In the genomic region with DNA sequence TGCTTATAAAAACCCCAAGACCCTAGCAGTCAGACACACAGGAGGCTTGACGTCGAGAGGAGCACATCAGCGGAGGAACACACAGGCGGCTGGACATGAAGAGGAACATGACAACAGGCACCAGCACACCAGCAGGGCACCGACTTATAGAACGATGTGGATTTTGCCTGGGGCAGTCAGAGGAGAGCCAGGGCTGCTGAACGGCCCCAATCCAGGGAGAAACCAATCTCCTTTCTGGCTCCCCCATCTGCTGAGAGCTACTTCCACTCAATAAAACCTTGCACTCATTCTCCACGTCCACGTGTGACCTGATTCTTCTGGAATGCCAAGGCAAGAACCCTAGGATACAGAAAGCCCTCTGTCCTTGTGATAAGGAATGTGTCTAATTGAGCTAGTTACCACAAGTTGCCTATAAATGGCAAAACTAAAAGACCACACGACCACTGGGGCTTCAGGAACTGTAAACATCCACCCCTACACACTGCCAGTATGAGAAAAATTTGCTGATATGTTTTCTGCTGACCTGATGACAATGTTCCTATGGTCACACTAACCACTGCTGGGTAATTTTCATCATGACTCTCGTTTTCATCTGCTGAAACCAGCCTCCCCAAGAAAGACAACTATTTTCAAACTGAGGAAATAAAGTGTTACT, we compare ENCODE assay signal across 19 cellular contexts. TPM values are rescaled to one million over a fixed set of nuclear protein-coding genes. Genes with fewer than 3 reads are reported as not detected.
DNase-seq lines count a peak whose midpoint lies in the region; ATAC-seq, FAIRE-seq and TF ChIP-seq lines count a peak whose summit lies in the region.
"Had no signal": no experiment of that assay in that cellular context is flagged by ENCODE, and none has a peak within 500 bp of the region (broad histone marks: within the 10 kb centered on the region; RNA-seq: fewer than 3 reads in every experiment).

No MANE protein-coding gene starts in this region.

- 0% methylated on average over 11 of the region's 11 CpGs for whole genome bisulfite sequencing in K562 (ENCODE audit: insufficient coverage, low coverage, missing lambda C conversion rate)

- no peak for FAIRE-seq in K562 (lab: Jason Lieb, UNC)

- H2AFZ ChIP-seq in K562 (ENCODE audit: low read depth, low read length), result no peak overlapping the region

- H3K9ac ChIP-seq in K562 (ENCODE audit: insufficient read depth in 1 of 2, low read depth in 2 of 2, low read length in 2 of 2), result no peak overlapping the region; a peak in 1 of 4 replicates

- DNase-seq in activated T-cell treated with anti-CD3 and anti-CD28 coated beads, Interleukin-2, amount 50 U/mL, for 24 hours, result no peak
- DNase-seq in activated T-cell treated with anti-CD3 and anti-CD28 coated beads, Interleukin-2, amount 50 U/mL, for 4 hours, result no peak
- DNase-seq in RPMI8226, result peak; percentile 30
- no peak for DNase-seq in K562 (ENCODE audit: extremely low read depth in 1 of 4, low spot score in 3 of 4)
- DNase-seq in ureter (ENCODE audit: low spot score), result no peak
- no peak for DNase-seq in dermis blood vessel endothelial cell
- no peak for DNase-seq in NCI-H1930 (lab: John Stamatoyannopoulos, UW)
- DNase-seq: activated CD4-positive, CD25-positive, alpha-beta regulatory T cell treated with anti-CD3 and anti-CD28 coated beads, Interleukin-2, amount 50 U/mL, for 72 hours; aorta; CD4-positive, CD25-positive, alpha-beta regulatory T cell; DMS153; NCI-H1105; NCI-H510A treated with DMSO at 0.1 percent for 48 hours; T1000; testis had no signal

- no peaks in the 10 kb centered on the region; a peak in 1 of 5 replicates for H3K4me1 ChIP-seq in K562 (replicated peaks in 1 of 2; ENCODE audit: control insufficient read depth in 2 of 2, insufficient read depth in 2 of 2, low read length in 2 of 2)
- H3K4me1 ChIP-seq: gastroesophageal sphincter, testis had no signal

- no peaks in the 10 kb centered on the region for H4K20me1 ChIP-seq in K562 (replicated peaks; ENCODE audit: control insufficient read depth, insufficient read depth, low read length)

- BruUV-seq in K562 (replicated peaks; lab: Mats Ljungman, UMichigan), result no TSS peak

- peaks cover 2 to 20% of the 10 kb centered on the region in 2 experiments for H3K27me3 ChIP-seq in K562 (ENCODE audit: control insufficient read depth in 2 of 2, insufficient read depth in 2 of 2, low read length in 2 of 2)
- H3K27me3 ChIP-seq: testis had no signal

- no peak overlapping the region for H3K4me3 ChIP-seq in K562
- H3K4me3 ChIP-seq: gastroesophageal sphincter, testis had no signal

- no peaks in the 10 kb centered on the region for H3K9me3 ChIP-seq in K562 (replicated peaks; ENCODE audit: control insufficient read depth, insufficient read depth, low read depth, low read length)
- H3K9me3 ChIP-seq: testis had no signal

- H3K4me3 Mint-ChIP-seq in activated T-cell treated with anti-CD3 and anti-CD28 coated beads, Interleukin-2, amount 50 U/mL, for 24 hours, result no peak overlapping the region
- no peak overlapping the region for H3K4me3 Mint-ChIP-seq in activated T-cell treated with anti-CD3 and anti-CD28 coated beads, Interleukin-2, amount 50 U/mL, for 4 hours
- H3K4me3 Mint-ChIP-seq in stimulated activated naive CD8-positive, alpha-beta T cell treated with anti-CD3 and anti-CD28 coated beads, Interleukin-15, Interleukin-2, amounts not matched to agents 100 ng/mL and 50 ng/mL, for 24 hours, result no peak overlapping the region
- H3K4me3 Mint-ChIP-seq: CD4-positive, CD25-positive, alpha-beta regulatory T cell; neural crest cell had no signal

- no peak for TF ChIP-seq EP300 in K562 (IDR thresholded peaks at IDR 0.05; ENCODE audit: low read length)

- no peak for TF ChIP-seq RAD21 in K562 (CRISPR knock-in tag; conservative IDR thresholded peaks at IDR 0.05 in 1 of 2, IDR thresholded peaks at IDR 0.05 in 1 of 2)

- H3K79me2 ChIP-seq in K562 (ENCODE audit: control insufficient read depth, insufficient read depth, low read length), result no peaks in the 10 kb centered on the region

- no peak for TF ChIP-seq POLR2A in K562 (conservative IDR thresholded peaks at IDR 0.05)

- no peak overlapping the region for H3K4me2 ChIP-seq in K562 (ENCODE audit: insufficient read depth, low read length)

- CTCF ChIA-PET in K562 (lab: Yijun Ruan, JAX; ENCODE audit: low intra/inter-chr PET ratio), result no interaction called here

- no peaks in the 10 kb centered on the region for H3K9me1 ChIP-seq in K562 (ENCODE audit: control insufficient read depth, insufficient read depth, low read length)

- POLR2A ChIA-PET in K562 (lab: Yijun Ruan, JAX), result no interaction called here

- intact Hi-C loops in K562 (cut with micrococcal nuclease), result no loop called here

- H3K27me3 Mint-ChIP-seq in activated T-cell treated with anti-CD3 and anti-CD28 coated beads, Interleukin-2, amount 50 U/mL, for 24 hours, result no peaks in the 10 kb centered on the region
- no peaks in the 10 kb centered on the region for H3K27me3 Mint-ChIP-seq in activated T-cell treated with anti-CD3 and anti-CD28 coated beads, Interleukin-2, amount 50 U/mL, for 4 hours (ENCODE audit: low read depth)
- H3K27me3 Mint-ChIP-seq in stimulated activated naive CD8-positive, alpha-beta T cell treated with anti-CD3 and anti-CD28 coated beads, Interleukin-15, Interleukin-2, amounts not matched to agents 100 ng/mL and 50 ng/mL, for 24 hours, result no peaks in the 10 kb centered on the region

- H3K9me3 Mint-ChIP-seq in activated T-cell treated with anti-CD3 and anti-CD28 coated beads, Interleukin-2, amount 50 U/mL, for 24 hours, result peaks cover 4% of the 10 kb centered on the region
- H3K9me3 Mint-ChIP-seq in activated T-cell treated with anti-CD3 and anti-CD28 coated beads, Interleukin-2, amount 50 U/mL, for 4 hours, result no peaks in the 10 kb centered on the region
- no peaks in the 10 kb centered on the region for H3K9me3 Mint-ChIP-seq in stimulated activated naive CD8-positive, alpha-beta T cell treated with anti-CD3 and anti-CD28 coated beads, Interleukin-15, Interleukin-2, amounts not matched to agents 100 ng/mL and 50 ng/mL, for 24 hours
- H3K9me3 Mint-ChIP-seq: CD4-positive, CD25-positive, alpha-beta regulatory T cell had no signal

- in situ Hi-C loops in K562 (cut with MboI), result no loop called here

- peak overlapping the region; percentile 49 for H3K27ac Mint-ChIP-seq in activated T-cell treated with anti-CD3 and anti-CD28 coated beads, Interleukin-2, amount 50 U/mL, for 24 hours
- H3K27ac Mint-ChIP-seq in stimulated activated naive CD8-positive, alpha-beta T cell treated with anti-CD3 and anti-CD28 coated beads, Interleukin-15, Interleukin-2, amounts not matched to agents 100 ng/mL and 50 ng/mL, for 24 hours, result peak overlapping the region; percentile 67

- TF ChIP-seq CTCF in K562 (IDR thresholded peaks at IDR 0.05 in 2 of 3, conservative IDR thresholded peaks at IDR 0.05 in 1 of 3; ENCODE audit: insufficient read depth in 2 of 3, low read depth in 1 of 3, low read length in 3 of 3), result no peak

- H3K36me3 Mint-ChIP-seq in activated T-cell treated with anti-CD3 and anti-CD28 coated beads, Interleukin-2, amount 50 U/mL, for 24 hours (ENCODE audit: low read depth), result peaks cover 23% of the 10 kb centered on the region
- peaks cover 4% of the 10 kb centered on the region for H3K36me3 Mint-ChIP-seq in activated T-cell treated with anti-CD3 and anti-CD28 coated beads, Interleukin-2, amount 50 U/mL, for 4 hours (ENCODE audit: insufficient read depth)
- no peaks in the 10 kb centered on the region for H3K36me3 Mint-ChIP-seq in stimulated activated naive CD8-positive, alpha-beta T cell treated with anti-CD3 and anti-CD28 coated beads, Interleukin-15, Interleukin-2, amounts not matched to agents 100 ng/mL and 50 ng/mL, for 24 hours (ENCODE audit: low read depth)
- H3K36me3 Mint-ChIP-seq: CD4-positive, CD25-positive, alpha-beta regulatory T cell had no signal

- no peak for ATAC-seq in activated T-cell treated with anti-CD3 and anti-CD28 coated beads, Interleukin-2, amount 50 U/mL, for 4 hours
- ATAC-seq in K562, result no peak
- ATAC-seq: gastroesophageal sphincter, left lobe of liver had no signal

- no peaks in the 10 kb centered on the region for H3K36me3 ChIP-seq in K562 (ENCODE audit: control insufficient read depth, insufficient read depth, low read length)
- H3K36me3 ChIP-seq: gastroesophageal sphincter had no signal

- H3K4me1 Mint-ChIP-seq in activated T-cell treated with anti-CD3 and anti-CD28 coated beads, Interleukin-2, amount 50 U/mL, for 24 hours (ENCODE audit: low read depth), result peaks cover 74% of the 10 kb centered on the region
- peaks cover 55% of the 10 kb centered on the region for H3K4me1 Mint-ChIP-seq in activated T-cell treated with anti-CD3 and anti-CD28 coated beads, Interleukin-2, amount 50 U/mL, for 4 hours (ENCODE audit: low read depth)
- H3K4me1 Mint-ChIP-seq in stimulated activated naive CD8-positive, alpha-beta T cell treated with anti-CD3 and anti-CD28 coated beads, Interleukin-15, Interleukin-2, amounts not matched to agents 100 ng/mL and 50 ng/mL, for 24 hours (ENCODE audit: low read depth), result peaks cover 65% of the 10 kb centered on the region
- H3K4me1 Mint-ChIP-seq: neural crest cell had no signal

- H3K27ac ChIP-seq in K562 (ENCODE audit: extremely low read depth, low read depth, low read length), result no peak overlapping the region
- H3K27ac ChIP-seq: gastroesophageal sphincter, testis had no signal

TF ChIP-seq in K562, 482 proteins besides CTCF, POLR2A, EP300 and RAD21 (continues in another document):
- TF ChIP-seq HDAC8 (tag; IDR thresholded peaks at IDR 0.05), result no peak
- TF ChIP-seq ZNF146 (CRISPR knock-in tag; IDR thresholded peaks at IDR 0.05; ENCODE audit: unreplicated experiment), result no peak

RNA-seq across cellular contexts. Expression of a gene that starts 35.8 kb away (rescaled TPM):
- total RNA-seq in activated T-cell treated with anti-CD3 and anti-CD28 coated beads, Interleukin-2, amount 50 U/mL, for 4 hours, result 10 to 100 TPM in 2 of 3 donors, 1 to 10 TPM in 1; 6.1 to 12.9 (median 11.0) TPM
- total RNA-seq in K562 (2011; cell fraction: chromatin; rRNA removed; ENCODE audit: low replicate concordance), result not detected in 2 replicates
- total RNA-seq in K562 (2011; cell fraction: nucleolus; rRNA removed), result not detected in 2 replicates
- total RNA-seq in K562 (2011; cell fraction: nucleoplasm; rRNA removed), result not detected in 2 replicates
- total RNA-seq in K562 (2014; rRNA removed) (0.12 and 0.14 TPM in 2 replicates), K562 (2014; rRNA removed; fragmentation: Illumina TruSeq; extraction: Trizol) (0.13 and 0.18 TPM in 2 replicates), K562 (2015; rRNA removed; fragmentation: Illumina TruSeq; extraction: Trizol) (0.40 and 0.49 TPM in 2 replicates), K562 (2021) (0.18 TPM in 2 replicates), ureter (3.6 TPM), dermis blood vessel endothelial cell (3.2 and 9.4 TPM in 2 replicates)
- polyA plus RNA-seq in K562 (2011; rRNA removed) (0.06 TPM in 1 of 2 replicates, not detected in the other), K562 (2014; fragmentation: Illumina TruSeq; extraction: Trizol) (0.24 and 0.30 TPM in 2 replicates), K562 (2014; fragmentation: Nextera tagmentation; extraction: Ambion mirVana) (under 1 TPM in 1 of 2 experiments, not detected in 1; 0.24 TPM), K562 (2014; rRNA removed) (0.11 TPM in 1 of 2 replicates, not detected in the other)
- polyA plus RNA-seq in K562 (2011; cell fraction: cytosol; rRNA removed), result not detected in 2 replicates
- not detected in 2 replicates for polyA plus RNA-seq in K562 (2011; cell fraction: nucleus; rRNA removed)
- 0.14 and 4.0 TPM in 2 replicates for polyA plus RNA-seq in K562 (2012)
- polyA minus RNA-seq in K562 (2011; rRNA and poly(A)+ RNA removed), result not detected in 2 replicates
- polyA minus RNA-seq in K562 (2011; cell fraction: cytosol; rRNA and poly(A)+ RNA removed), result not detected in 2 replicates
- polyA minus RNA-seq in K562 (2011; cell fraction: nucleus; rRNA and poly(A)+ RNA removed), result not detected in 2 replicates
